8 cellular contexts compared by ENCODE assay signal in the genomic region with DNA sequence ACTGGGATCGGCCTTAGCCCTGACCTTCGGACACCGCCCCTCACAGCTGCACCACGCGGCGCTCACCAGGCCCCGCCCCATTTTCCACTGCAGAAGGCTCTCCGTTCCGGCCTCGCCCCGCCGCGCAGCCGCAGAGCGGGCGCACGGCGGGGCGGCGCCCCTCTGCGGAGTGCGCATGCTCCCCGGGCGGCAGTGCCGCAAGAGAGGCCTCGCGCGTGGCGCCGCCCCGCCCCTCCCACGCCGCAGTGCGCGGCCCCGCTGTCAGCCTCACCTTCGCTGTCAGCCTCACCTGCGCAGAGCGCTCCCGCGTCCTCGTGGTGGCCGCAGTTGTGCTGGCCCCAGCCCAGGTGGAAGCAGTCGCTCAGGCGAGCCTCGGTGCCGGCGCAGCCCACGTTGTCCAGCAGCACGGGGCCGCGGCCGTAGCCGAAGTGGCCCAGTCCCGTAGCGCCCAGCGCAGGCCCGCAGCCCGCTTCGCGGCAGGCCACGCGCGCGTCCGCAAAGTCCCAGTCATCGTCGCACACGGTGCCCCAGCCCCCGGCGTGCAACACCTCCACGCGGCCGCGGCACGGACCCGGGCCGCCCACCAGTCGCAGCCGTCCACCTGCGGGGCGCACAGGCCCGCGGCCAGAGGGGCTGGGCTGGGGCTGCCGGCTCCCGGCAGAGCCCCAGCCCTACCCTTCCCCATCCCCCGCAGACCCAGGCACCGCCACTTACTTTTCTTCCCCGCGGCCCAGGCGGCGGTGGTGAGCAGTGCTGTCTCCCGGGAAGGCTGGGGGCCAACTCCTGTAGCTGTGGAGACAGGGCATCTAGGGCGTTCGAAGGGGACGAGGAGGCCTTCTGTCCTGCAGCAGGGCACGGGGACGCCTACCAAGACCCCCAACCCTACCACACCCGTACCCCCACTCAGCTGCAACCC. TPM values are rescaled to one million over a fixed set of nuclear protein-coding genes. Genes with fewer than 3 reads are reported as not detected.
DNase-seq lines count a peak whose midpoint lies in the region; ATAC-seq and TF ChIP-seq lines count a peak whose summit lies in the region.

No MANE protein-coding gene starts in this region.

- peaks cover 2% of the 10 kb centered on the region for H3K36me3 Mint-ChIP-seq in mesothelial cell of epicardium

- H3K4me3 ChIP-seq in endocrine pancreas (ENCODE audit: control insufficient read depth, insufficient read depth, low read length) = no peak overlapping the region

- ATAC-seq in GM19468 (IDR thresholded peaks at IDR 0.05; ENCODE audit: extremely low read depth, unreplicated experiment) = peak; percentile 88

- H3K27ac Mint-ChIP-seq in mesothelial cell of epicardium = peak overlapping the region; percentile 94

- no peaks in the 10 kb centered on the region for H3K27me3 Mint-ChIP-seq in mesothelial cell of epicardium (ENCODE audit: low read depth)

- no peak for TF ChIP-seq CTCF in mesothelial cell of epicardium (IDR thresholded peaks at IDR 0.05; ENCODE audit: unreplicated experiment)

- no peaks in the 10 kb centered on the region for H3K9me3 Mint-ChIP-seq in mesothelial cell of epicardium

- H3K4me1 Mint-ChIP-seq in mesothelial cell of epicardium = peaks cover 7% of the 10 kb centered on the region

- H3K27me3 ChIP-seq in endocrine pancreas (ENCODE audit: control insufficient read depth, insufficient read depth, low read length) = no peaks in the 10 kb centered on the region

- H3K36me3 ChIP-seq in endocrine pancreas (ENCODE audit: control insufficient read depth, insufficient read depth, low read length) = no peaks in the 10 kb centered on the region

- H3K9me3 ChIP-seq in endocrine pancreas (ENCODE audit: control insufficient read depth, low read length) = no peaks in the 10 kb centered on the region

- DNase-seq in COLO829 (ENCODE audit: low spot score) (peak; percentile 99), HPDE6-E6E7 (ENCODE audit: extremely low spot score) (peak; percentile 97), NK-92 (lab: John Stamatoyannopoulos, UW; ENCODE audit: unreplicated experiment) (peak; percentile 53), mesothelial cell of epicardium (ENCODE audit: low spot score in 2 of 2, unreplicated experiment in 2 of 2) (peak; percentile 83 to 87)
- DNase-seq in activated CD8-positive, alpha-beta memory T cell treated with anti-CD3 and anti-CD28 coated beads for 48 hours (ENCODE audit: low read depth in 2 of 3, low spot score in 2 of 3) = peak; percentile 74 to 88 (median 86)
- DNase-seq in stimulated activated CD8-positive, alpha-beta memory T cell treated with anti-CD3 and anti-CD28 coated beads, Interleukin-15, amount 100 ng/mL, for 4 hours (ENCODE audit: low read depth in 2 of 2) = peak; percentile 79 to 89

- no peaks in the 10 kb centered on the region for H3K4me1 ChIP-seq in endocrine pancreas (ENCODE audit: control insufficient read depth, insufficient read depth, low read length)

- peak overlapping the region; percentile 54 for H3K9ac ChIP-seq in endocrine pancreas (ENCODE audit: control insufficient read depth, insufficient read depth, low read length)

- peak overlapping the region; percentile 76 for H3K4me3 Mint-ChIP-seq in mesothelial cell of epicardium

RNA-seq across cellular contexts. Expression of gene SSC4D, which starts 16.1 kb away (rescaled TPM):
- total RNA-seq in mesothelial cell of epicardium = 22.4 to 26.2 TPM (median 25.2 TPM) in 3 replicates

RNA-seq across cellular contexts. Expression of gene ZP3, which starts 31.4 kb away (rescaled TPM):
- 0.41 to 0.89 TPM in 2 of 3 replicates, not detected in the other for total RNA-seq in mesothelial cell of epicardium

RNA-seq across cellular contexts. Expression of gene YWHAG, which starts 34.6 kb away (rescaled TPM):
- 144 to 145 TPM (median 145 TPM) in 3 replicates for total RNA-seq in mesothelial cell of epicardium
